In genomic region chr12:92342574-92342973, GRCh38 we compare ENCODE assay signal across 33 cellular contexts.
"Had no signal": no experiment of that assay in that cellular context is flagged by ENCODE, and none has a peak within 500 bp of the region (broad histone marks: within the 10 kb centered on the region; RNA-seq: fewer than 3 reads in every experiment).

No MANE protein-coding gene starts in this region.

- H3K9me3 Mint-ChIP-seq: central memory CD8-positive, alpha-beta T cell had no signal

- ATAC-seq: activated CD8-positive, alpha-beta memory T cell treated with anti-CD3 and anti-CD28 coated beads, Interleukin-2, amount 10 ng/mL, durations not matched to agents 7 days and 5 days; PC-3; Right ventricle myocardium inferior; SK-N-SH treated with all-trans-retinoic acid at 6 μM for 48 hours had no signal

- H3K27me3 Mint-ChIP-seq: activated CD4-positive, alpha-beta memory T cell treated with anti-CD3 and anti-CD28 coated beads, Interleukin-2, amount 10 ng/mL, durations not matched to agents 7 days and 5 days; activated CD8-positive, alpha-beta memory T cell treated with anti-CD3 and anti-CD28 coated beads, Interleukin-2, amount 10 ng/mL, durations not matched to agents 7 days and 5 days; activated naive CD8-positive, alpha-beta T cell treated with anti-CD3 and anti-CD28 coated beads for 36 hours; central memory CD8-positive, alpha-beta T cell had no signal

- DNase-seq: activated CD4-positive, alpha-beta memory T cell treated with anti-CD3 and anti-CD28 coated beads, Interleukin-2, amount 10 ng/mL, durations not matched to agents 7 days and 5 days; activated CD4-positive, alpha-beta T cell treated with anti-CD3 and anti-CD28 coated beads for 1 hour; activated CD4-positive, alpha-beta T cell treated with anti-CD3 and anti-CD28 coated beads for 48 hours; activated CD4-positive, CD25-positive, alpha-beta regulatory T cell; activated CD8-positive, alpha-beta memory T cell treated with anti-CD3 and anti-CD28 coated beads for 24 hours; activated CD8-positive, alpha-beta memory T cell treated with anti-CD3 and anti-CD28 coated beads, Interleukin-2, amount 10 ng/mL, durations not matched to agents 7 days and 5 days; activated CD8-positive, alpha-beta memory T cell treated with anti-CD3 and anti-CD28 coated beads, Interleukin-2, amount 50 U/mL, for 48 hours; activated effector memory CD4-positive, alpha-beta T cell treated with anti-CD3 and anti-CD28 coated beads, Interleukin-2, amount 50 U/mL, for 16 hours; activated naive CD4-positive, alpha-beta T cell; activated naive CD4-positive, alpha-beta T cell treated with anti-CD3 and anti-CD28 coated beads, Interleukin-2, amount 50 U/mL, for 16 hours; activated naive CD8-positive, alpha-beta T cell treated with anti-CD3 and anti-CD28 coated beads for 36 hours; activated T-cell treated with anti-CD3 and anti-CD28 coated beads, Interleukin-2, amount 50 U/mL, for 48 hours; amygdala; NCI-H1092 treated with DMSO at 0.1 percent for 48 hours; NCI-H1417; NCI-H1930; NCI-H2081 treated with DMSO at 0.1 percent for 48 hours; NCI-H345; NCI-H524 treated with DMSO at 0.1 percent for 48 hours; NK-92 treated with Interleukin-12 subunit alpha and Interleukin-12 subunit beta, amount 100 ng/mL, for 24 hours; PC-3; SIG-M5; T-helper 1 cell; T-helper 2 cell; T-helper 9 cell; WERI-Rb-1 had no signal

- H3K27ac Mint-ChIP-seq: activated CD4-positive, alpha-beta memory T cell treated with anti-CD3 and anti-CD28 coated beads, Interleukin-2, amount 10 ng/mL, durations not matched to agents 7 days and 5 days; activated CD8-positive, alpha-beta memory T cell treated with anti-CD3 and anti-CD28 coated beads, Interleukin-2, amount 10 ng/mL, durations not matched to agents 7 days and 5 days; activated naive CD8-positive, alpha-beta T cell treated with anti-CD3 and anti-CD28 coated beads for 36 hours had no signal

- H3K9me3 ChIP-seq: ascending aorta had no signal

- H3K36me3 ChIP-seq: ascending aorta, cardiac muscle cell, WERI-Rb-1 had no signal

- H3K27ac ChIP-seq: ascending aorta, cardiac muscle cell, RWPE1, WERI-Rb-1 had no signal

- H3K4me3 Mint-ChIP-seq: activated CD4-positive, alpha-beta memory T cell treated with anti-CD3 and anti-CD28 coated beads, Interleukin-2, amount 10 ng/mL, durations not matched to agents 7 days and 5 days; activated CD8-positive, alpha-beta memory T cell treated with anti-CD3 and anti-CD28 coated beads, Interleukin-2, amount 10 ng/mL, durations not matched to agents 7 days and 5 days; activated naive CD8-positive, alpha-beta T cell treated with anti-CD3 and anti-CD28 coated beads for 36 hours; central memory CD8-positive, alpha-beta T cell had no signal

- H3K4me1 ChIP-seq: ascending aorta had no signal

- H3K27me3 ChIP-seq: ascending aorta, cardiac muscle cell had no signal

- H3K4me3 ChIP-seq: ascending aorta, cardiac muscle cell had no signal

- FAIRE-seq: RCC 7860 had no signal

- H3K4me1 Mint-ChIP-seq: activated CD8-positive, alpha-beta memory T cell treated with anti-CD3 and anti-CD28 coated beads, Interleukin-2, amount 10 ng/mL, durations not matched to agents 7 days and 5 days had no signal
